ENCODE assay signal across 18 cellular contexts in genomic region chr2:207180741-207181140, GRCh38.
"Had no signal": no experiment of that assay in that cellular context is flagged by ENCODE, and none has a peak within 500 bp of the region (broad histone marks: within the 10 kb centered on the region; RNA-seq: fewer than 3 reads in every experiment).

No MANE protein-coding gene starts in this region.

- DNase-seq: activated CD4-positive, alpha-beta memory T cell treated with anti-CD3 and anti-CD28 coated beads, Interleukin-2, amount 10 ng/mL, durations not matched to agents 7 days and 5 days; activated CD8-positive, alpha-beta memory T cell treated with anti-CD3 and anti-CD28 coated beads, Interleukin-2, amount 50 U/mL, for 4 hours; activated gamma-delta T cell treated with Interleukin-2 at 50 U/mL for 16 hours; activated naive CD8-positive, alpha-beta T cell treated with anti-CD3 and anti-CD28 coated beads, Interleukin-2, amount 10 ng/mL, durations not matched to agents 7 days and 5 days; activated T-cell treated with anti-CD3 and anti-CD28 coated beads, Interleukin-2, amount 50 U/mL, for 72 hours; aorta; erythroblast; foreskin melanocyte; heart right ventricle; kidney; ovary; T-helper 1 cell; thyroid gland; uterus had no signal

- H3K36me3 Mint-ChIP-seq: activated naive CD8-positive, alpha-beta T cell treated with anti-CD3 and anti-CD28 coated beads, Interleukin-2, amount 10 ng/mL, durations not matched to agents 7 days and 5 days had no signal

- H3K27me3 ChIP-seq: cardiac muscle cell, heart right ventricle, ovary, thyroid gland, uterus had no signal

- H3K27ac Mint-ChIP-seq: activated CD4-positive, alpha-beta memory T cell treated with anti-CD3 and anti-CD28 coated beads, Interleukin-2, amount 10 ng/mL, durations not matched to agents 7 days and 5 days; activated naive CD8-positive, alpha-beta T cell treated with anti-CD3 and anti-CD28 coated beads, Interleukin-2, amount 10 ng/mL, durations not matched to agents 7 days and 5 days; activated T-cell treated with anti-CD3 and anti-CD28 coated beads, Interleukin-2, amount 50 U/mL, for 72 hours had no signal

- H3K36me3 ChIP-seq: cardiac muscle cell, heart right ventricle, ovary, thyroid gland, uterus had no signal

- H3K4me1 ChIP-seq: thyroid gland, uterus had no signal

- H3K27ac ChIP-seq: cardiac muscle cell, coronary artery, heart right ventricle, ovary, skin epidermis, thyroid gland, uterus, VCaP had no signal

- H3K4me3 ChIP-seq: cardiac muscle cell, coronary artery, heart right ventricle, ovary, skin epidermis, thyroid gland, uterus had no signal

- ATAC-seq: activated T-cell treated with anti-CD3 and anti-CD28 coated beads, Interleukin-2, amount 50 U/mL, for 72 hours; heart right ventricle had no signal

- H3K4me3 Mint-ChIP-seq: activated CD4-positive, alpha-beta memory T cell treated with anti-CD3 and anti-CD28 coated beads, Interleukin-2, amount 10 ng/mL, durations not matched to agents 7 days and 5 days; activated naive CD8-positive, alpha-beta T cell treated with anti-CD3 and anti-CD28 coated beads, Interleukin-2, amount 10 ng/mL, durations not matched to agents 7 days and 5 days; activated T-cell treated with anti-CD3 and anti-CD28 coated beads, Interleukin-2, amount 50 U/mL, for 72 hours had no signal

- H3K9me3 Mint-ChIP-seq: activated CD4-positive, alpha-beta memory T cell treated with anti-CD3 and anti-CD28 coated beads, Interleukin-2, amount 10 ng/mL, durations not matched to agents 7 days and 5 days; activated naive CD8-positive, alpha-beta T cell treated with anti-CD3 and anti-CD28 coated beads, Interleukin-2, amount 10 ng/mL, durations not matched to agents 7 days and 5 days; activated T-cell treated with anti-CD3 and anti-CD28 coated beads, Interleukin-2, amount 50 U/mL, for 72 hours had no signal
